In the genomic region with DNA sequence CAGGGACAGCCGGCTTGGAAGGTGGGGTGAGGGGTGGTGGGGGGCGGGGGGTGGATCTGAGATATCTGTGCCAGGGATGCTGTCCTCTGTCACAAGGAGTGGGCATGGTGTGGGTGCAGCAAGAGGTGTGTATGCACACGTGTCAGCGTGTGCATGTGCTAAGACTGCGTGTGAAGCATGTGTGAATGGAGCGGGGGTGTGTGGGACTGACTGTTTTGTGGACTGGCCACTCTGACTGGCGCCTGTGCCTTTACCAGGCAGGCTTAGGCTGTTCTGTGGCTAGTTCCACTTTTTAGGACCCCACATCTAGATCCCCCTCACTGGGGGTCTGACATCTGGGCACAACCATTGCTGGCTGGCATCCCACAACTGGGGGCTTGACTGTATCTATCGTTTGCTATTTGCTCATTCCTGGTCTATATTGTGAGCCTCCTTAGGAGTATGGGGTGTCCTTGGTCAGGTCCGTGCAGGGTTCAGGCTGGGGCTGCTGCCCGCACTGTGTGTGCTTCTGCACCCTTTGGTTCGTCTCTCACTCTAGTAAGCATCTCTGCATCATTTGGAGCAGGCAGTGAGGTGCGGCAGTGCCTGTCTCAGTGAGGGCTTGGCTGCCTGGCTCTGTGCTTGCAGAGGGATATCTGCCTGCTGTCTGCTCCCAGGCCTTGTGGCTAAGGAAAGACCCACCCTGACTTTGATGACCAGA, we compare ENCODE assay signal across 8 cellular contexts. TPM values are rescaled to one million over a fixed set of nuclear protein-coding genes. Genes with fewer than 3 reads are reported as not detected.
A peak's percentile ranks its signal among the peaks of the same experiment; 100 is the strongest.
DNase-seq lines count a peak whose midpoint lies in the region; ATAC-seq lines count a peak whose summit lies in the region.

No MANE protein-coding gene starts in this region.

- POLR2A ChIA-PET in CD4-positive, alpha-beta memory T cell (lab: Charles Lee; ENCODE audit: partially characterized antibody), result interaction anchor here (0.6 to 8.3 kb wide), 5 partner anchors 13 to 1089 kb away, joined by 3 to 114 read pairs (median 4); a partner anchor contains a TSS

- peaks cover 12% of the 10 kb centered on the region for H3K36me3 ChIP-seq in CD4-positive, alpha-beta memory T cell (ENCODE audit: insufficient read depth, low read length)
- H3K36me3 ChIP-seq in NT2/D1 (ENCODE audit: insufficient read depth, insufficient read length, low read length), result peaks cover 34% of the 10 kb centered on the region
- peaks cover under 1% of the 10 kb centered on the region for H3K36me3 ChIP-seq in ectodermal cell (ENCODE audit: control insufficient read depth, insufficient read depth, low read length)
- peaks cover 2% of the 10 kb centered on the region for H3K36me3 ChIP-seq in neuron (ENCODE audit: insufficient read depth, low read length)

- H3K4me1 ChIP-seq in CD4-positive, alpha-beta memory T cell (ENCODE audit: insufficient read depth, low read length), result peaks cover 65% of the 10 kb centered on the region
- H3K4me1 ChIP-seq in NT2/D1 (ENCODE audit: insufficient read depth, insufficient read length) (peaks cover 35% of the 10 kb centered on the region), ectodermal cell (ENCODE audit: control insufficient read depth, insufficient read depth, low read length) (peaks cover 39% of the 10 kb centered on the region), neuron (ENCODE audit: insufficient read depth, low read length) (peaks cover 36% of the 10 kb centered on the region)

- 82 to 83% methylated on average over 12 of the region's 12 CpGs for WGBS in ectodermal cell, 2 experiments

- ATAC-seq in HG03520 (IDR thresholded peaks at IDR 0.05; ENCODE audit: unreplicated experiment) (no peak), HG02870 (IDR thresholded peaks at IDR 0.05; ENCODE audit: unreplicated experiment) (no peak)

- H3K27ac Mint-ChIP-seq in CD4-positive, alpha-beta memory T cell, result peak overlapping the region; percentile 91 to 99 (median 99)

- no peaks in the 10 kb centered on the region for H3K9me3 ChIP-seq in CD4-positive, alpha-beta memory T cell (ENCODE audit: control insufficient read depth in 1 of 2, low read length in 2 of 2)
- H3K9me3 ChIP-seq in NT2/D1 (ENCODE audit: insufficient read depth, low read length) (no peaks in the 10 kb centered on the region), ectodermal cell (ENCODE audit: control insufficient read depth, low read length) (no peaks in the 10 kb centered on the region), neuron (ENCODE audit: low read length) (no peaks in the 10 kb centered on the region)

- peaks cover 41 to 80% (median 52%) of the 10 kb centered on the region in 4 donors for H3K4me1 Mint-ChIP-seq in CD4-positive, alpha-beta memory T cell

- peak overlapping the region; percentile 76 to 93 for H3K4me3 ChIP-seq in CD4-positive, alpha-beta memory T cell (ENCODE audit: low read length in 2 of 2)
- H3K4me3 ChIP-seq in NT2/D1 (ENCODE audit: insufficient read length, low read depth) (peak overlapping the region; percentile 83), ectodermal cell (ENCODE audit: insufficient read depth, low read depth, low read length) (peak overlapping the region; percentile 84), neuron (ENCODE audit: low read length) (peak overlapping the region; percentile 82)

- H3K36me3 Mint-ChIP-seq in CD4-positive, alpha-beta memory T cell, result peaks cover 4 to 29% of the 10 kb centered on the region in 2 donors

- intact Hi-C loops in CD4-positive, alpha-beta memory T cell (cut with micrococcal nuclease), result loop anchor here (1.0 to 5.0 kb wide), 4 partner anchors 139 to 717 kb away; a partner anchor contains a TSS

- H3K27ac ChIP-seq in CD4-positive, alpha-beta memory T cell (ENCODE audit: low read depth, low read length), result peak overlapping the region; percentile 96
- no peak overlapping the region for H3K27ac ChIP-seq in ectodermal cell (ENCODE audit: insufficient read depth, low read depth, low read length, poor library complexity, severe bottlenecking)

- no peaks in the 10 kb centered on the region for H3K27me3 Mint-ChIP-seq in CD4-positive, alpha-beta memory T cell

- no peaks in the 10 kb centered on the region for H3K27me3 ChIP-seq in CD4-positive, alpha-beta memory T cell (ENCODE audit: insufficient read depth, low read length)
- H3K27me3 ChIP-seq in NT2/D1 (ENCODE audit: insufficient read depth, insufficient read length) (no peaks in the 10 kb centered on the region), ectodermal cell (ENCODE audit: control insufficient read depth, insufficient read depth, low read length, poor library complexity, severe bottlenecking) (no peaks in the 10 kb centered on the region), neuron (ENCODE audit: insufficient read depth, low read length) (no peaks in the 10 kb centered on the region)

- no peak overlapping the region for H2AFZ ChIP-seq in neuron (ENCODE audit: low read depth, low read length)

- H3K9ac ChIP-seq in NT2/D1 (ENCODE audit: insufficient read length, low read depth), result peak overlapping the region; percentile 83

- peak overlapping the region; percentile 92 to 99 (median 96) for H3K4me3 Mint-ChIP-seq in CD4-positive, alpha-beta memory T cell

- DNase-seq in CD4-positive, alpha-beta memory T cell, result no peak
- DNase-seq in NT2/D1 (ENCODE audit: low read depth, low spot score), result no peak
- DNase-seq in GM19240 (ENCODE audit: insufficient read length, low spot score), result no peak
- DNase-seq in NCI-H226, result no peak

- CTCF ChIA-PET in CD4-positive, alpha-beta memory T cell (lab: Charles Lee; ENCODE audit: partially characterized antibody), result interaction anchor here (1.1 to 1.2 kb wide), 2 partner anchors 20 to 89 kb away, joined by 3 to 4 read pairs; no protein-coding TSS in a partner anchor

- peaks cover 0 to 2% (median 0%) of the 10 kb centered on the region in 8 donors for H3K9me3 Mint-ChIP-seq in CD4-positive, alpha-beta memory T cell

RNA-seq across cellular contexts. Expression of a gene that starts 1.9 kb away (rescaled TPM):
- total RNA-seq in CD4-positive, alpha-beta memory T cell, result 10 to 100 TPM; 87.0 to 96.1 TPM
- polyA plus RNA-seq in CD4-positive, alpha-beta memory T cell, result 10 to 100 TPM; 43.8 to 56.2 TPM
- polyA plus RNA-seq in ectodermal cell (2013, experiment 1 of 4), result 53.6 TPM
- polyA plus RNA-seq in ectodermal cell (2013, experiment 2 of 4), result 49.5 TPM
- 50.6 TPM for polyA plus RNA-seq in ectodermal cell (2013, experiment 3 of 4)
- polyA plus RNA-seq in ectodermal cell (2013, experiment 4 of 4), result 55.8 TPM

RNA-seq across cellular contexts. Expression of a gene that starts 2.1 kb away (rescaled TPM):
- not detected for total RNA-seq in CD4-positive, alpha-beta memory T cell
- not detected for polyA plus RNA-seq in CD4-positive, alpha-beta memory T cell
- not detected for polyA plus RNA-seq in ectodermal cell (2013, experiment 1 of 4)
- not detected for polyA plus RNA-seq in ectodermal cell (2013, experiment 2 of 4)
- not detected for polyA plus RNA-seq in ectodermal cell (2013, experiment 3 of 4)
- not detected for polyA plus RNA-seq in ectodermal cell (2013, experiment 4 of 4)

RNA-seq across cellular contexts. Expression of a gene that starts 34.3 kb away (rescaled TPM):
- total RNA-seq in CD4-positive, alpha-beta memory T cell, result 10 to 100 TPM; 12.6 to 14.2 TPM
- polyA plus RNA-seq in CD4-positive, alpha-beta memory T cell, result 10 to 100 TPM in 1 of 2 donors, 1 to 10 TPM in 1; 1.7 to 10.4 TPM
- polyA plus RNA-seq in ectodermal cell (2013, experiment 1 of 4), result 10.4 TPM
- polyA plus RNA-seq in ectodermal cell (2013, experiment 2 of 4), result 10.8 TPM
- polyA plus RNA-seq in ectodermal cell (2013, experiment 3 of 4), result 11.5 TPM
- polyA plus RNA-seq in ectodermal cell (2013, experiment 4 of 4), result 13.2 TPM

RNA-seq across cellular contexts. Expression of a gene that starts 46.3 kb away (rescaled TPM):
- total RNA-seq in CD4-positive, alpha-beta memory T cell, result 10 to 100 TPM; 30.9 to 31.4 TPM
- polyA plus RNA-seq in CD4-positive, alpha-beta memory T cell, result 10 to 100 TPM; 11.8 to 14.0 TPM
- polyA plus RNA-seq in ectodermal cell (2013, experiment 1 of 4), result 41.3 TPM
- 39.8 TPM for polyA plus RNA-seq in ectodermal cell (2013, experiment 2 of 4)
- polyA plus RNA-seq in ectodermal cell (2013, experiment 3 of 4), result 39.8 TPM
- 43.0 TPM for polyA plus RNA-seq in ectodermal cell (2013, experiment 4 of 4)
